Comparison of ENCODE assay signal across 29 cellular contexts in genomic region chr11:73734996-73735395, GRCh38. TPM values are rescaled to one million over a fixed set of nuclear protein-coding genes. Genes with fewer than 3 reads are reported as not detected.
DNase-seq lines count a peak whose midpoint lies in the region; ATAC-seq and TF ChIP-seq lines count a peak whose summit lies in the region.
"Had no signal": no experiment of that assay in that cellular context is flagged by ENCODE, and none has a peak within 500 bp of the region (broad histone marks: within the 10 kb centered on the region; RNA-seq: fewer than 3 reads in every experiment).

No MANE protein-coding gene starts in this region.

- H3K27me3 Mint-ChIP-seq in CD8-positive, alpha-beta T cell (ENCODE audit: low read depth), result no peaks in the 10 kb centered on the region
- H3K27me3 Mint-ChIP-seq in osteocyte (ENCODE audit: unreplicated experiment), result no peaks in the 10 kb centered on the region
- H3K27me3 Mint-ChIP-seq: activated CD4-positive, alpha-beta T cell treated with anti-CD3 and anti-CD28 coated beads for 36 hours; stimulated activated naive CD8-positive, alpha-beta T cell treated with anti-CD3 and anti-CD28 coated beads, Interleukin-15, amount 100 ng/mL, for 72 hours had no signal

- H3K4me1 ChIP-seq in CD8-positive, alpha-beta T cell (ENCODE audit: insufficient read depth, low read length), result no peaks in the 10 kb centered on the region

- peak overlapping the region; percentile 1 for H3K27ac Mint-ChIP-seq in CD8-positive, alpha-beta T cell
- H3K27ac Mint-ChIP-seq in osteocyte (ENCODE audit: unreplicated experiment), result peak overlapping the region; percentile 66
- H3K27ac Mint-ChIP-seq: activated CD4-positive, alpha-beta T cell treated with anti-CD3 and anti-CD28 coated beads for 36 hours; stimulated activated naive CD8-positive, alpha-beta T cell treated with anti-CD3 and anti-CD28 coated beads, Interleukin-15, amount 100 ng/mL, for 72 hours had no signal

- no peaks in the 10 kb centered on the region for H3K9me3 ChIP-seq in CD8-positive, alpha-beta T cell (ENCODE audit: low read length)
- H3K9me3 ChIP-seq: adrenal gland, gastroesophageal sphincter, tibial artery had no signal

- no peak for ATAC-seq in CD8-positive, alpha-beta T cell
- no peak for ATAC-seq in GM21360 (IDR thresholded peaks at IDR 0.05; ENCODE audit: unreplicated experiment)
- no peak for ATAC-seq in HG02885 (IDR thresholded peaks at IDR 0.05; ENCODE audit: poor library complexity, unreplicated experiment)
- ATAC-seq: activated CD4-positive, alpha-beta T cell treated with anti-CD3 and anti-CD28 coated beads for 36 hours; gastroesophageal sphincter; HepG2; sciatic nerve; SK-N-SH treated with all-trans-retinoic acid at 6 μM for 48 hours; stimulated activated naive CD8-positive, alpha-beta T cell treated with anti-CD3 and anti-CD28 coated beads, Interleukin-15, amount 100 ng/mL, for 72 hours had no signal

- H3K36me3 Mint-ChIP-seq in CD8-positive, alpha-beta T cell, result peaks cover 17% of the 10 kb centered on the region
- peaks cover 3% of the 10 kb centered on the region for H3K36me3 Mint-ChIP-seq in osteocyte (ENCODE audit: unreplicated experiment)

- no peaks in the 10 kb centered on the region for H3K27me3 ChIP-seq in CD8-positive, alpha-beta T cell (ENCODE audit: insufficient read depth, low read length)
- H3K27me3 ChIP-seq: adrenal gland, gastroesophageal sphincter, tibial artery had no signal

- DNase-seq in CD8-positive, alpha-beta T cell, result no peak
- DNase-seq in amniotic epithelial cell (ENCODE audit: low read depth) (peak; percentile 39), fibroblast of gingiva (ENCODE audit: low read depth) (peak; percentile 26), osteocyte (ENCODE audit: extremely low spot score, unreplicated experiment) (no peak), LoVo (ENCODE audit: low spot score) (no peak), retina (no peak)
- DNase-seq: activated CD4-positive, alpha-beta T cell treated with anti-CD3 and anti-CD28 coated beads for 36 hours; activated CD8-positive, alpha-beta memory T cell treated with anti-CD3 and anti-CD28 coated beads for 24 hours; activated naive CD4-positive, alpha-beta T cell; activated T-cell treated with anti-CD3 and anti-CD28 coated beads, Interleukin-2, amount 50 U/mL, for 1 hour; adrenal gland; AML-193; central memory CD4-positive, alpha-beta T cell; GDM1; hypothalamus; NCI-H1092 treated with DMSO at 0.1 percent for 48 hours; NCI-H1930; NCI-H345; NCI-H748 treated with DMSO at 0.1 percent for 48 hours; RPMI8226; stimulated activated CD4-positive, alpha-beta T cell treated with anti-CD3 and anti-CD28 coated beads, Interleukin-15, amount 100 ng/mL, for 24 hours; stimulated activated naive CD8-positive, alpha-beta T cell treated with anti-CD3 and anti-CD28 coated beads, Interleukin-15, amount 100 ng/mL, for 72 hours; tibial artery had no signal

- no peaks in the 10 kb centered on the region for H3K36me3 ChIP-seq in CD8-positive, alpha-beta T cell (ENCODE audit: insufficient read depth, low read length)
- H3K36me3 ChIP-seq: tibial artery had no signal

- peaks cover 33% of the 10 kb centered on the region for H3K4me1 Mint-ChIP-seq in CD8-positive, alpha-beta T cell (ENCODE audit: low read depth)
- H3K4me1 Mint-ChIP-seq in osteocyte (ENCODE audit: unreplicated experiment), result peaks cover 30% of the 10 kb centered on the region

- no peak for TF ChIP-seq CTCF in CD8-positive, alpha-beta T cell (IDR thresholded peaks at IDR 0.05)
- no peak for TF ChIP-seq CTCF in osteocyte (IDR thresholded peaks at IDR 0.05)

- H3K9me3 Mint-ChIP-seq in CD8-positive, alpha-beta T cell, result no peaks in the 10 kb centered on the region
- H3K9me3 Mint-ChIP-seq in osteocyte (ENCODE audit: unreplicated experiment), result no peaks in the 10 kb centered on the region
- H3K9me3 Mint-ChIP-seq: stimulated activated naive CD8-positive, alpha-beta T cell treated with anti-CD3 and anti-CD28 coated beads, Interleukin-15, amount 100 ng/mL, for 72 hours had no signal

- CTCF ChIA-PET in CD8-positive, alpha-beta T cell (lab: Charles Lee), result no interaction called here

- POLR2A ChIA-PET in CD8-positive, alpha-beta T cell (lab: Charles Lee), result no interaction called here

- H3K27ac ChIP-seq in CD8-positive, alpha-beta T cell (ENCODE audit: low read depth, low read length), result no peak overlapping the region
- H3K27ac ChIP-seq: adrenal gland, gastroesophageal sphincter, tibial artery had no signal

- no peak overlapping the region for H3K4me3 ChIP-seq in CD8-positive, alpha-beta T cell (ENCODE audit: low read depth, low read length)
- H3K4me3 ChIP-seq: adrenal gland, gastroesophageal sphincter, tibial artery had no signal

- no peak overlapping the region for H3K4me3 Mint-ChIP-seq in CD8-positive, alpha-beta T cell
- no peak overlapping the region for H3K4me3 Mint-ChIP-seq in osteocyte (ENCODE audit: unreplicated experiment)
- H3K4me3 Mint-ChIP-seq: activated CD4-positive, alpha-beta T cell treated with anti-CD3 and anti-CD28 coated beads for 36 hours; stimulated activated naive CD8-positive, alpha-beta T cell treated with anti-CD3 and anti-CD28 coated beads, Interleukin-15, amount 100 ng/mL, for 72 hours had no signal

- intact Hi-C loops in CD8-positive, alpha-beta T cell (cut with DNase I, micrococcal nuclease), result no loop called here

RNA-seq across cellular contexts. Expression of gene RAB6A, which starts 25.9 kb away (rescaled TPM):
- 10 to 100 TPM; 43.7 to 53.3 TPM for total RNA-seq in CD8-positive, alpha-beta T cell
- total RNA-seq in osteocyte, result 145 and 156 TPM in 2 replicates

RNA-seq across cellular contexts. Expression of gene MRPL48, which starts 52.7 kb away (rescaled TPM):
- 10 to 100 TPM; 10.2 to 13.7 TPM for total RNA-seq in CD8-positive, alpha-beta T cell
- total RNA-seq in osteocyte, result 26.4 and 26.5 TPM in 2 replicates

Comparison
In these comparisons a context has a peak if more than half of its experiments do, and no peak if none do; other contexts are left out.
1. DNase-seq: peak in amniotic epithelial cell (single experiment) and fibroblast of gingiva (single experiment); none in CD8-positive, alpha-beta T cell (0 of 7), osteocyte (single experiment), LoVo (single experiment) and retina (single experiment).